1 cellular context compared by ENCODE assay signal in the genomic region with DNA sequence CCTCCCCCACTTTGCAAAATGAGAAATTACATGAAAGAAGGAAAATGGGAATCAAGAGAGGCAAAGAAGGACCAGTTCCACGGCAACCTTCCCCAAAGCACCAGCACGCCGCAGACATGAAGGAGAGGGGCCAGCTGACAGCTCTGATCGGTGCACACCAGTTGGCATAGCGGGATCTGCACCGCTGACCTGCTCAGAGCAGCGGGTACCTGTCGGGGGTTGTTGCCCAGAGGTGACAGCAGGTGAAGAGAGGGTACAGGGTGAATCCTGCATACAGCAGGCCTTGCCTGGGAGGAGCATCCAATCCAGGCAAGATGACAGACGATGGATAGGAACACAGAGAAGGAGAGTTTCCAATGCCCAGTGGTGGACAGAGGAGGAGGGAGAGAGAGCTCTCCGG.
TF ChIP-seq lines count a peak whose summit lies in the region.

No MANE protein-coding gene starts in this region.

TF ChIP-seq in IMR-90, 13 proteins besides CTCF, POLR2A, EP300 and RAD21 (continued from another document):
- TF ChIP-seq ELK1 (IDR thresholded peaks at IDR 0.05; ENCODE audit: borderline replicate concordance, low read depth, low read length): no peak
- TF ChIP-seq MAZ (IDR thresholded peaks at IDR 0.05; ENCODE audit: borderline replicate concordance, low read depth, low read length): no peak
- no peak for TF ChIP-seq NFE2L2 (IDR thresholded peaks at IDR 0.05; ENCODE audit: low read depth, low read length)
- TF ChIP-seq, protein P1, sequence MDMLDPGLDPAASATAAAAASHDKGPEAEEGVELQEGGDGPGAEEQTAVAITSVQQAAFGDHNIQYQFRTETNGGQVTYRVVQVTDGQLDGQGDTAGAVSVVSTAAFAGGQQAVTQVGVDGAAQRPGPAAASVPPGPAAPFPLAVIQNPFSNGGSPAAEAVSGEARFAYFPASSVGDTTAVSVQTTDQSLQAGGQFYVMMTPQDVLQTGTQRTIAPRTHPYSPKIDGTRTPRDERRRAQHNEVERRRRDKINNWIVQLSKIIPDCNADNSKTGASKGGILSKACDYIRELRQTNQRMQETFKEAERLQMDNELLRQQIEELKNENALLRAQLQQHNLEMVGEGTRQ (IDR thresholded peaks at IDR 0.05; ENCODE audit: low read depth, low read length): no peak
- no peak for TF ChIP-seq CHD1 (IDR thresholded peaks at IDR 0.05; ENCODE audit: low read depth, low read length)
- no peak for TF ChIP-seq RCOR1 (IDR thresholded peaks at IDR 0.05; ENCODE audit: insufficient replicate concordance, low read length)
- no peak for TF ChIP-seq CEBPB (IDR thresholded peaks at IDR 0.05; ENCODE audit: low read depth, low read length)
- TF ChIP-seq FOS (IDR thresholded peaks at IDR 0.05; ENCODE audit: low read depth, low read length): no peak
